In genomic region chr20:33250666-33251065, GRCh38 we compare ENCODE assay signal across 21 cellular contexts. TPM values are rescaled to one million over a fixed set of nuclear protein-coding genes. Genes with fewer than 3 reads are reported as not detected.
"Had no signal": no experiment of that assay in that cellular context is flagged by ENCODE, and none has a peak within 500 bp of the region (broad histone marks: within the 10 kb centered on the region; RNA-seq: fewer than 3 reads in every experiment).

No MANE protein-coding gene starts in this region.

- H3K27ac ChIP-seq: ascending aorta, gastrocnemius medialis, heart right ventricle, lower lobe of right lung, pancreas, sigmoid colon had no signal

- H3K4me1 ChIP-seq: ascending aorta, gastrocnemius medialis, heart right ventricle, lower lobe of right lung, pancreas, sigmoid colon had no signal

- DNase-seq: activated CD4-positive, alpha-beta T cell treated with anti-CD3 and anti-CD28 coated beads, Interleukin-2, amount 50 U/mL, for 48 hours; activated CD8-positive, alpha-beta memory T cell treated with anti-CD3 and anti-CD28 coated beads, Interleukin-2, amount 10 ng/mL, durations not matched to agents 7 days and 5 days; activated naive CD4-positive, alpha-beta T cell treated with anti-CD3 and anti-CD28 coated beads, Interleukin-2, amount 10 ng/mL, durations not matched to agents 7 days and 5 days; activated T-cell treated with anti-CD3 and anti-CD28 coated beads, Interleukin-2, amount 50 U/mL, for 1 hour; dermis blood vessel endothelial cell; effector memory CD8-positive, alpha-beta T cell; gastrocnemius medialis; heart right ventricle; left colon; lower lobe of right lung; pancreas; sigmoid colon; stimulated activated CD4-positive, alpha-beta T cell treated with anti-CD3 and anti-CD28 coated beads, Interleukin-12 subunit alpha, Interleukin-12 subunit beta, amount 100 ng/mL, for 4 hours; stimulated activated CD4-positive, alpha-beta T cell treated with anti-CD3 and anti-CD28 coated beads, Interleukin-2, amount 100 ng/mL, for 24 hours; T-helper 9 cell had no signal

- H3K9me3 ChIP-seq: ascending aorta, gastrocnemius medialis, lower lobe of right lung, pancreas, sigmoid colon had no signal

- H3K36me3 ChIP-seq: ascending aorta, gastrocnemius medialis, heart right ventricle, lower lobe of right lung, pancreas, sigmoid colon had no signal

- ATAC-seq: activated CD8-positive, alpha-beta memory T cell treated with anti-CD3 and anti-CD28 coated beads, Interleukin-2, amount 10 ng/mL, durations not matched to agents 7 days and 5 days; effector memory CD8-positive, alpha-beta T cell; gastrocnemius medialis; heart right ventricle; left colon; lower lobe of right lung; pancreas; stimulated activated effector memory CD8-positive, alpha-beta T cell treated with anti-CD3 and anti-CD28 coated beads, Interleukin-12 subunit alpha, Interleukin-12 subunit beta, amount 100 ng/mL, for 72 hours had no signal

- H3K27me3 ChIP-seq: ascending aorta, pancreas, sigmoid colon had no signal

- H3K4me3 ChIP-seq: ascending aorta, gastrocnemius medialis, heart right ventricle, lower lobe of right lung, pancreas, sigmoid colon had no signal

RNA-seq across cellular contexts. Expression of gene BPIFA1, which starts 14.9 kb away (rescaled TPM):
- total RNA-seq: activated CD8-positive, alpha-beta memory T cell treated with anti-CD3 and anti-CD28 coated beads, Interleukin-2, amount 10 ng/mL, durations not matched to agents 7 days and 5 days; ascending aorta; bronchial epithelial cell; chondrocyte; dermis blood vessel endothelial cell; gastrocnemius medialis; heart right ventricle; left colon; mesothelial cell of epicardium; pancreas; sigmoid colon; urinary bladder had no signal

RNA-seq across cellular contexts. Expression of gene BPIFB1, which starts 32.3 kb away (rescaled TPM):
- total RNA-seq: activated CD8-positive, alpha-beta memory T cell treated with anti-CD3 and anti-CD28 coated beads, Interleukin-2, amount 10 ng/mL, durations not matched to agents 7 days and 5 days; ascending aorta; bronchial epithelial cell; chondrocyte; dermis blood vessel endothelial cell; gastrocnemius medialis; heart right ventricle; left colon; mesothelial cell of epicardium; sigmoid colon; urinary bladder had no signal

RNA-seq across cellular contexts. Expression of gene BPIFA3, which starts 33.5 kb away (rescaled TPM):
- total RNA-seq: activated CD8-positive, alpha-beta memory T cell treated with anti-CD3 and anti-CD28 coated beads, Interleukin-2, amount 10 ng/mL, durations not matched to agents 7 days and 5 days; ascending aorta; bronchial epithelial cell; chondrocyte; dermis blood vessel endothelial cell; gastrocnemius medialis; heart right ventricle; left colon; lower lobe of right lung; mesothelial cell of epicardium; pancreas; sigmoid colon; urinary bladder had no signal
